In the genomic region with DNA sequence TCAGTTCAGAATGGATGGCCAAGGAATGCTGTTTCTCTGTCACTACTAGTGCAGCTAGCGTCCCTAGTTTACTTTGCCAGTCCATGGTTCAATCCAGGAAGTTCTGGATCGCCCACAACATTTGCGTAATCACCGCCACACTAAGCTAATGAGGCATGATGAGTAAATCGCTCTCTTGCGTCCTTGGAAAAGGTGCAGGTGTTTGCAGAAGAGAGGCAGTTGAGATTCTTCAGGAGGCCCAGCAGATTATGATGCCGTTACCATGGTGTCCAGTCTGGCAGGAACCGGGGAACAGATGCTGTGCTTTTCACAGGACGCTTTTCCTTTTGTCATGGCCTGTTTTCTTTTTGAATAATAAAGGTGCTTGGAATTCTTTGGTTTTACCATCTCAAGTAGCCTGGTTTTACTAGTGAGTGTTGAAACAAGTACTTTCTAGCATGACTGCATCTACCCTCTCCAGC, we compare ENCODE assay signal across 9 cellular contexts. TPM values are rescaled to one million over a fixed set of nuclear protein-coding genes. Genes with fewer than 3 reads are reported as not detected.
DNase-seq lines count a peak whose midpoint lies in the region; ATAC-seq and TF ChIP-seq lines count a peak whose summit lies in the region.
"Had no signal": no experiment of that assay in that cellular context is flagged by ENCODE, and none has a peak within 500 bp of the region (broad histone marks: within the 10 kb centered on the region; RNA-seq: fewer than 3 reads in every experiment).

No MANE protein-coding gene starts in this region.

- BruUV-seq in PC-3 (replicated peaks; lab: Mats Ljungman, UMichigan) = no TSS peak

- no peaks in the 10 kb centered on the region for H3F3A ChIP-seq in PC-3 (ENCODE audit: low read length, unreplicated experiment)

- no peaks in the 10 kb centered on the region for H3K4me1 Mint-ChIP-seq in mesothelial cell of epicardium

- no peaks in the 10 kb centered on the region for H3K27me3 ChIP-seq in MG63
- peaks cover 8% of the 10 kb centered on the region; the same call in 1 of the 2 replicates for H3K27me3 ChIP-seq in PC-3 (ENCODE audit: low read length)
- no peaks in the 10 kb centered on the region for H3K27me3 ChIP-seq in thyroid gland

- H3K27me3 Mint-ChIP-seq in mesothelial cell of epicardium (ENCODE audit: low read depth) = peaks cover 35% of the 10 kb centered on the region

- H3K9ac ChIP-seq in PC-3 (ENCODE audit: low read length) = no peak overlapping the region

- H3K27ac Mint-ChIP-seq in mesothelial cell of epicardium = no peak overlapping the region

- H3K4me3 Mint-ChIP-seq in mesothelial cell of epicardium = no peak overlapping the region

- no peaks in the 10 kb centered on the region for H4K20me1 ChIP-seq in PC-3 (ENCODE audit: low read length)

- H3K9me3 ChIP-seq in MG63 (no peaks in the 10 kb centered on the region), PC-3 (ENCODE audit: low read length) (no peaks in the 10 kb centered on the region), thyroid gland (no peaks in the 10 kb centered on the region)

- H3K27ac ChIP-seq in PC-3 (ENCODE audit: low read length) (no peak overlapping the region), thyroid gland (peak overlapping the region in 2 of 3 donors; percentile 39 to 81)

- TF ChIP-seq POLR2A in thyroid gland (IDR thresholded peaks at IDR 0.05) = no peak

- CTCF ChIA-PET in PC-3 (lab: Charles Lee) = no interaction called here

- WGBS in thyroid gland, 2 donors = 4 to 14% methylated on average over 9 of the region's 9 CpGs

- H2AFZ ChIP-seq in PC-3 (ENCODE audit: low read length) = no peak overlapping the region

- H3K4me3 ChIP-seq in MG63 (no peak overlapping the region), PC-3 (ENCODE audit: low read length) (no peak overlapping the region), thyroid gland (replicated peaks in 1 of 3) (no peak overlapping the region)

- TF ChIP-seq CTCF in PC-3 (conservative IDR thresholded peaks at IDR 0.05; ENCODE audit: low read depth, low read length) (no peak), thyroid gland (IDR thresholded peaks at IDR 0.05) (no peak), mesothelial cell of epicardium (IDR thresholded peaks at IDR 0.05; ENCODE audit: unreplicated experiment) (no peak)

- H3K36me3 Mint-ChIP-seq in mesothelial cell of epicardium = no peaks in the 10 kb centered on the region

- DNase-seq in MG63 (peak; percentile 67), PC-3 (peak; percentile 63), globus pallidus (ENCODE audit: low spot score) (peak; percentile 3), thyroid gland (peak; percentile 78 to 82), mesothelial cell of epicardium (ENCODE audit: low spot score in 2 of 2, unreplicated experiment in 2 of 2) (no peak)

- intact Hi-C loops in PC-3 (cut with micrococcal nuclease) (no loop called here), thyroid gland (cut with DNase I) (no loop called here)

- H3K36me3 ChIP-seq in MG63 = no peaks in the 10 kb centered on the region
- no peaks in the 10 kb centered on the region for H3K36me3 ChIP-seq in PC-3 (ENCODE audit: low read depth, low read length)
- H3K36me3 ChIP-seq in thyroid gland = no peaks in the 10 kb centered on the region

- H3K9me2 ChIP-seq in PC-3 (replicated peaks; ENCODE audit: low read length) = no peaks in the 10 kb centered on the region

- H3K79me2 ChIP-seq in PC-3 (ENCODE audit: low read length) = no peaks in the 10 kb centered on the region

- no peak overlapping the region for H3K4me2 ChIP-seq in PC-3 (ENCODE audit: low read length)

- POLR2A ChIA-PET in PC-3 (lab: Charles Lee; ENCODE audit: unreplicated experiment) = no interaction called here

- ATAC-seq in PC-3 (no peak), HG03432 (IDR thresholded peaks at IDR 0.05; ENCODE audit: unreplicated experiment) (no peak), HG03571 (IDR thresholded peaks at IDR 0.05; ENCODE audit: unreplicated experiment) (no peak)

- H3K9me3 Mint-ChIP-seq in mesothelial cell of epicardium = no peaks in the 10 kb centered on the region

- no peaks in the 10 kb centered on the region for H3K4me1 ChIP-seq in PC-3 (ENCODE audit: insufficient read depth, low read length)
- peaks cover 3 to 11% of the 10 kb centered on the region in 2 donors for H3K4me1 ChIP-seq in thyroid gland

RNA-seq across cellular contexts. Expression of gene TPH2, which starts 9.0 kb away (rescaled TPM):
- not detected in 2 replicates for total RNA-seq in MG63 (2014; rRNA removed; shearing (Covaris generic); ENCODE audit: low replicate concordance)
- total RNA-seq in PC-3 (2014; rRNA removed) (not detected in 2 replicates), thyroid gland (not detected), mesothelial cell of epicardium (not detected in 3 replicates)
- total RNA-seq: chondrocyte, SK-MEL-5 had no signal

Comparison
In these comparisons a context has a peak if more than half of its experiments do, and no peak if none do; other contexts are left out.
1. DNase-seq: peak in MG63 (single experiment), PC-3 (single experiment), globus pallidus (single experiment) and thyroid gland (2 of 2); none in mesothelial cell of epicardium (0 of 2).